In the genomic region with DNA sequence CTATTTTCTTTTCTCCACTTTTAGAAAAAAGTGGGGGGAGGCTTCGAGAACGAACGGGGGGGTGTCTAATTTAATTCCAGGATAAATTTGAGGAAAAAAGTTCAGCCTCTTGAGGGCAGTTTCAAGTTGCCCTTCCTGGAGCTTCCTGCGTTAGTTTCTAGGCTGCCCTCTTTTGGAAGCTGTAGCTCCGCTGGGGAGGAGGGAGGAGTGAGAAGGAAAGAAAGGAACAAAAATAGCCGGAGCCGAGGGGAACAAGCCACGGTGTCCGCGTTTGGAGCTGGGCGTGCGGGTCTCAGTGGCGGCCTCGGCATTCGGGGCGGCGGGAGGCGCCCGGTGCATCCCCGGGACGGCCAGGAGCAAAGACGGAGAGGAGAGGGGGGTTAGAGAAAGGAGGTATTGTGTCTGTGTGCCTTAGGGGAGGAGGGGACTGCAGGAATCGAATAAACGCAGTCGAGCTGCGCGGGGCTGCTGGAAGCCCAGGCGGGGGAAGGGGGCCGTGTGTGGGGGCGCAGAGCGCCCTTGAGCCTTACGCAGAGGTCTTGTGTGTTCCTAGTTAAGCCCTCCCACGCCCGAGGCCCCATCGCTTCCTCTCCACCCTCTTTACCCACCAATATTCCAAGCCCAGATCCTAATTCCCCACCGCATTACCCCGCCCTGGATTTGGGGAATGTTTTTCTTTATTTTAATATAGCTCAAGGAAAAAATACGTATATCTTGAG, we compare ENCODE assay signal across 1 cellular context.
A peak's percentile ranks its signal among the peaks of the same experiment; 100 is the strongest.
TF ChIP-seq lines count a peak whose summit lies in the region.

No MANE protein-coding gene starts in this region.

TF ChIP-seq in K562, 482 proteins besides CTCF, POLR2A, EP300 and RAD21 (continued from another document and continues in another):
- TF ChIP-seq CBX5 (IDR thresholded peaks at IDR 0.05; ENCODE audit: borderline replicate concordance, low read depth) (no peak), XRCC4 (IDR thresholded peaks at IDR 0.05; ENCODE audit: extremely low read depth, insufficient read depth, insufficient read length) (no peak), HSF4 (CRISPR knock-in tag; IDR thresholded peaks at IDR 0.05; ENCODE audit: borderline replicate concordance) (no peak), MED1 (CRISPR knock-in tag; IDR thresholded peaks at IDR 0.05; ENCODE audit: borderline replicate concordance) (no peak), GTF2E2 (tag; IDR thresholded peaks at IDR 0.05) (peak; percentile 72; the same call in 1 of the 2 replicates), ETV1 (tag; conservative IDR thresholded peaks at IDR 0.05; ENCODE audit: low read depth) (no peak), BHLHE40 (IDR thresholded peaks at IDR 0.05; ENCODE audit: low read length) (peak; percentile 5; the same call in 1 of the 2 replicates), XRCC5 (IDR thresholded peaks at IDR 0.05; ENCODE audit: low read depth, low read length) (no peak; the same call in 1 of the 2 replicates), MTA3 (IDR thresholded peaks at IDR 0.05; ENCODE audit: borderline replicate concordance) (peak; percentile 45), ZNF384 (IDR thresholded peaks at IDR 0.05; ENCODE audit: low read depth, low read length) (peak; percentile 80), KHSRP (IDR thresholded peaks at IDR 0.05) (no peak), GABPB1 (CRISPR knock-in tag; IDR thresholded peaks at IDR 0.05) (no peak; the same call in none of the 2 replicates), HMG20B (CRISPR knock-in tag; IDR thresholded peaks at IDR 0.05) (no peak), RNF2 (IDR thresholded peaks at IDR 0.05) (no peak), BRD4 (IDR thresholded peaks at IDR 0.05) (no peak; the same call in 1 of the 2 replicates), TSC22D4 (tag; IDR thresholded peaks at IDR 0.05) (no peak), SETDB1 (IDR thresholded peaks at IDR 0.05; ENCODE audit: low read length) (no peak), SMARCE1 (IDR thresholded peaks at IDR 0.05) (no peak; the same call in 1 of the 2 replicates), CHD4 (IDR thresholded peaks at IDR 0.05; ENCODE audit: insufficient read depth, insufficient replicate concordance, low read depth, low read length, poor library complexity, severe bottlenecking) (no peak), CTBP1 (IDR thresholded peaks at IDR 0.05; ENCODE audit: borderline replicate concordance) (0 out of 2 replicates have a peak, but pooled peaks have one; percentile 37), ATF7 (IDR thresholded peaks at IDR 0.05) (peak; percentile 26; the same call in 1 of the 2 replicates), RBM17 (IDR thresholded peaks at IDR 0.05; ENCODE audit: borderline replicate concordance, low read depth, low read length) (no peak), MAZ (CRISPR knock-in tag; conservative IDR thresholded peaks at IDR 0.05 in 1 of 2, IDR thresholded peaks at IDR 0.05 in 1 of 2) (peak; percentile 49 to 78), ZNF41 (CRISPR knock-in tag; conservative IDR thresholded peaks at IDR 0.05) (no peak), NBN (IDR thresholded peaks at IDR 0.05; ENCODE audit: low read depth) (peak; percentile 78; the same call in 1 of the 2 replicates), TCF7L2 (IDR thresholded peaks at IDR 0.05; ENCODE audit: low read depth, low read length) (0 out of 2 replicates have a peak, but pooled peaks have one; percentile 26), MEF2D (tag; conservative IDR thresholded peaks at IDR 0.05; ENCODE audit: low read depth) (0 out of 2 replicates have a peak, but pooled peaks have one; percentile 51), ZNF165 (CRISPR knock-in tag; IDR thresholded peaks at IDR 0.05; ENCODE audit: borderline replicate concordance) (no peak), TBP (optimal IDR thresholded peaks at IDR 0.05; ENCODE audit: low read depth, low read length) (peak; percentile 56), ZNF408 (CRISPR knock-in tag; IDR thresholded peaks at IDR 0.05; ENCODE audit: low read depth) (no peak), SMAD2 (IDR thresholded peaks at IDR 0.05; ENCODE audit: low read depth, low read length) (no peak), ZFP36 (IDR thresholded peaks at IDR 0.05; ENCODE audit: low read depth, low read length, partially characterized antibody) (peak; percentile 16), GATAD2B (IDR thresholded peaks at IDR 0.05; ENCODE audit: borderline replicate concordance) (no peak), GTF2A2 (tag; IDR thresholded peaks at IDR 0.05) (no peak), POLR2B (IDR thresholded peaks at IDR 0.05; ENCODE audit: low read depth, partially characterized antibody) (peak; percentile 84), SIN3B (IDR thresholded peaks at IDR 0.05; ENCODE audit: low read depth) (no peak), ZNF274 (IDR thresholded peaks at IDR 0.05; ENCODE audit: borderline replicate concordance, low read depth, low read length) (no peak), NCOA6 (IDR thresholded peaks at IDR 0.05) (no peak), FOXA1 (IDR thresholded peaks at IDR 0.05; ENCODE audit: borderline replicate concordance) (no peak), BRCA1 (IDR thresholded peaks at IDR 0.05) (no peak), BRCA1 (CRISPR knock-in tag; IDR thresholded peaks at IDR 0.05) (no peak), ARID2 (IDR thresholded peaks at IDR 0.05) (no peak), HOXB6 (CRISPR knock-in tag; IDR thresholded peaks at IDR 0.05; ENCODE audit: borderline replicate concordance) (no peak), SAP30 (IDR thresholded peaks at IDR 0.05; ENCODE audit: borderline replicate concordance, insufficient read depth, low read depth, low read length, poor library complexity, severe bottlenecking) (no peak), STAT5B (CRISPR knock-in tag; IDR thresholded peaks at IDR 0.05) (no peak), SMAD3 (CRISPR knock-in tag; conservative IDR thresholded peaks at IDR 0.05) (no peak)
- TF ChIP-seq, protein P1, sequence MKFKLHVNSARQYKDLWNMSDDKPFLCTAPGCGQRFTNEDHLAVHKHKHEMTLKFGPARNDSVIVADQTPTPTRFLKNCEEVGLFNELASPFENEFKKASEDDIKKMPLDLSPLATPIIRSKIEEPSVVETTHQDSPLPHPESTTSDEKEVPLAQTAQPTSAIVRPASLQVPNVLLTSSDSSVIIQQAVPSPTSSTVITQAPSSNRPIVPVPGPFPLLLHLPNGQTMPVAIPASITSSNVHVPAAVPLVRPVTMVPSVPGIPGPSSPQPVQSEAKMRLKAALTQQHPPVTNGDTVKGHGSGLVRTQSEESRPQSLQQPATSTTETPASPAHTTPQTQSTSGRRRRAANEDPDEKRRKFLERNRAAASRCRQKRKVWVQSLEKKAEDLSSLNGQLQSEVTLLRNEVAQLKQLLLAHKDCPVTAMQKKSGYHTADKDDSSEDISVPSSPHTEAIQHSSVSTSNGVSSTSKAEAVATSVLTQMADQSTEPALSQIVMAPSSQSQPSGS (CRISPR knock-in tag; IDR thresholded peaks at IDR 0.05): no peak
- TF ChIP-seq, protein P2, sequence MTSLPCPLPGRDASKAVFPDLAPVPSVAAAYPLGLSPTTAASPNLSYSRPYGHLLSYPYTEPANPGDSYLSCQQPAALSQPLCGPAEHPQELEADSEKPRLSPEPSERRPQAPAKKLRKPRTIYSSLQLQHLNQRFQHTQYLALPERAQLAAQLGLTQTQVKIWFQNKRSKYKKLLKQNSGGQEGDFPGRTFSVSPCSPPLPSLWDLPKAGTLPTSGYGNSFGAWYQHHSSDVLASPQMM (CRISPR knock-in tag; IDR thresholded peaks at IDR 0.05): no peak
- TF ChIP-seq, protein P3, sequence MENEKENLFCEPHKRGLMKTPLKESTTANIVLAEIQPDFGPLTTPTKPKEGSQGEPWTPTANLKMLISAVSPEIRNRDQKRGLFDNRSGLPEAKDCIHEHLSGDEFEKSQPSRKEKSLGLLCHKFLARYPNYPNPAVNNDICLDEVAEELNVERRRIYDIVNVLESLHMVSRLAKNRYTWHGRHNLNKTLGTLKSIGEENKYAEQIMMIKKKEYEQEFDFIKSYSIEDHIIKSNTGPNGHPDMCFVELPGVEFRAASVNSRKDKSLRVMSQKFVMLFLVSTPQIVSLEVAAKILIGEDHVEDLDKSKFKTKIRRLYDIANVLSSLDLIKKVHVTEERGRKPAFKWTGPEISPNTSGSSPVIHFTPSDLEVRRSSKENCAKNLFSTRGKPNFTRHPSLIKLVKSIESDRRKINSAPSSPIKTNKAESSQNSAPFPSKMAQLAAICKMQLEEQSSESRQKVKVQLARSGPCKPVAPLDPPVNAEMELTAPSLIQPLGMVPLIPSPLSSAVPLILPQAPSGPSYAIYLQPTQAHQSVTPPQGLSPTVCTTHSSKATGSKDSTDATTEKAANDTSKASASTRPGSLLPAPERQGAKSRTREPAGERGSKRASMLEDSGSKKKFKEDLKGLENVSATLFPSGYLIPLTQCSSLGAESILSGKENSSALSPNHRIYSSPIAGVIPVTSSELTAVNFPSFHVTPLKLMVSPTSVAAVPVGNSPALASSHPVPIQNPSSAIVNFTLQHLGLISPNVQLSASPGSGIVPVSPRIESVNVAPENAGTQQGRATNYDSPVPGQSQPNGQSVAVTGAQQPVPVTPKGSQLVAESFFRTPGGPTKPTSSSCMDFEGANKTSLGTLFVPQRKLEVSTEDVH (IDR thresholded peaks at IDR 0.05; ENCODE audit: low read depth, partially characterized antibody): no peak
- TF ChIP-seq, protein P4, sequence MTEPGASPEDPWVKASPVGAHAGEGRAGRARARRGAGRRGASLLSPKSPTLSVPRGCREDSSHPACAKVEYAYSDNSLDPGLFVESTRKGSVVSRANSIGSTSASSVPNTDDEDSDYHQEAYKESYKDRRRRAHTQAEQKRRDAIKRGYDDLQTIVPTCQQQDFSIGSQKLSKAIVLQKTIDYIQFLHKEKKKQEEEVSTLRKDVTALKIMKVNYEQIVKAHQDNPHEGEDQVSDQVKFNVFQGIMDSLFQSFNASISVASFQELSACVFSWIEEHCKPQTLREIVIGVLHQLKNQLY (CRISPR knock-in tag; conservative IDR thresholded peaks at IDR 0.05): no peak
- TF ChIP-seq, protein P5, sequence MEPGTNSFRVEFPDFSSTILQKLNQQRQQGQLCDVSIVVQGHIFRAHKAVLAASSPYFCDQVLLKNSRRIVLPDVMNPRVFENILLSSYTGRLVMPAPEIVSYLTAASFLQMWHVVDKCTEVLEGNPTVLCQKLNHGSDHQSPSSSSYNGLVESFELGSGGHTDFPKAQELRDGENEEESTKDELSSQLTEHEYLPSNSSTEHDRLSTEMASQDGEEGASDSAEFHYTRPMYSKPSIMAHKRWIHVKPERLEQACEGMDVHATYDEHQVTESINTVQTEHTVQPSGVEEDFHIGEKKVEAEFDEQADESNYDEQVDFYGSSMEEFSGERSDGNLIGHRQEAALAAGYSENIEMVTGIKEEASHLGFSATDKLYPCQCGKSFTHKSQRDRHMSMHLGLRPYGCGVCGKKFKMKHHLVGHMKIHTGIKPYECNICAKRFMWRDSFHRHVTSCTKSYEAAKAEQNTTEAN (CRISPR knock-in tag; IDR thresholded peaks at IDR 0.05): no peak
- TF ChIP-seq, protein P6, sequence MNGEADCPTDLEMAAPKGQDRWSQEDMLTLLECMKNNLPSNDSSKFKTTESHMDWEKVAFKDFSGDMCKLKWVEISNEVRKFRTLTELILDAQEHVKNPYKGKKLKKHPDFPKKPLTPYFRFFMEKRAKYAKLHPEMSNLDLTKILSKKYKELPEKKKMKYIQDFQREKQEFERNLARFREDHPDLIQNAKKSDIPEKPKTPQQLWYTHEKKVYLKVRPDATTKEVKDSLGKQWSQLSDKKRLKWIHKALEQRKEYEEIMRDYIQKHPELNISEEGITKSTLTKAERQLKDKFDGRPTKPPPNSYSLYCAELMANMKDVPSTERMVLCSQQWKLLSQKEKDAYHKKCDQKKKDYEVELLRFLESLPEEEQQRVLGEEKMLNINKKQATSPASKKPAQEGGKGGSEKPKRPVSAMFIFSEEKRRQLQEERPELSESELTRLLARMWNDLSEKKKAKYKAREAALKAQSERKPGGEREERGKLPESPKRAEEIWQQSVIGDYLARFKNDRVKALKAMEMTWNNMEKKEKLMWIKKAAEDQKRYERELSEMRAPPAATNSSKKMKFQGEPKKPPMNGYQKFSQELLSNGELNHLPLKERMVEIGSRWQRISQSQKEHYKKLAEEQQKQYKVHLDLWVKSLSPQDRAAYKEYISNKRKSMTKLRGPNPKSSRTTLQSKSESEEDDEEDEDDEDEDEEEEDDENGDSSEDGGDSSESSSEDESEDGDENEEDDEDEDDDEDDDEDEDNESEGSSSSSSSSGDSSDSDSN (IDR thresholded peaks at IDR 0.05; ENCODE audit: borderline replicate concordance in 1 of 2, low read depth in 2 of 2, low read length in 2 of 2): peak; percentile 70 to 80; a peak in 2 of 4 replicates
- TF ChIP-seq, protein P7, sequence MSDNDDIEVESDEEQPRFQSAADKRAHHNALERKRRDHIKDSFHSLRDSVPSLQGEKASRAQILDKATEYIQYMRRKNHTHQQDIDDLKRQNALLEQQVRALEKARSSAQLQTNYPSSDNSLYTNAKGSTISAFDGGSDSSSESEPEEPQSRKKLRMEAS (CRISPR knock-in tag; IDR thresholded peaks at IDR 0.05): no peak
- TF ChIP-seq, protein P8, sequence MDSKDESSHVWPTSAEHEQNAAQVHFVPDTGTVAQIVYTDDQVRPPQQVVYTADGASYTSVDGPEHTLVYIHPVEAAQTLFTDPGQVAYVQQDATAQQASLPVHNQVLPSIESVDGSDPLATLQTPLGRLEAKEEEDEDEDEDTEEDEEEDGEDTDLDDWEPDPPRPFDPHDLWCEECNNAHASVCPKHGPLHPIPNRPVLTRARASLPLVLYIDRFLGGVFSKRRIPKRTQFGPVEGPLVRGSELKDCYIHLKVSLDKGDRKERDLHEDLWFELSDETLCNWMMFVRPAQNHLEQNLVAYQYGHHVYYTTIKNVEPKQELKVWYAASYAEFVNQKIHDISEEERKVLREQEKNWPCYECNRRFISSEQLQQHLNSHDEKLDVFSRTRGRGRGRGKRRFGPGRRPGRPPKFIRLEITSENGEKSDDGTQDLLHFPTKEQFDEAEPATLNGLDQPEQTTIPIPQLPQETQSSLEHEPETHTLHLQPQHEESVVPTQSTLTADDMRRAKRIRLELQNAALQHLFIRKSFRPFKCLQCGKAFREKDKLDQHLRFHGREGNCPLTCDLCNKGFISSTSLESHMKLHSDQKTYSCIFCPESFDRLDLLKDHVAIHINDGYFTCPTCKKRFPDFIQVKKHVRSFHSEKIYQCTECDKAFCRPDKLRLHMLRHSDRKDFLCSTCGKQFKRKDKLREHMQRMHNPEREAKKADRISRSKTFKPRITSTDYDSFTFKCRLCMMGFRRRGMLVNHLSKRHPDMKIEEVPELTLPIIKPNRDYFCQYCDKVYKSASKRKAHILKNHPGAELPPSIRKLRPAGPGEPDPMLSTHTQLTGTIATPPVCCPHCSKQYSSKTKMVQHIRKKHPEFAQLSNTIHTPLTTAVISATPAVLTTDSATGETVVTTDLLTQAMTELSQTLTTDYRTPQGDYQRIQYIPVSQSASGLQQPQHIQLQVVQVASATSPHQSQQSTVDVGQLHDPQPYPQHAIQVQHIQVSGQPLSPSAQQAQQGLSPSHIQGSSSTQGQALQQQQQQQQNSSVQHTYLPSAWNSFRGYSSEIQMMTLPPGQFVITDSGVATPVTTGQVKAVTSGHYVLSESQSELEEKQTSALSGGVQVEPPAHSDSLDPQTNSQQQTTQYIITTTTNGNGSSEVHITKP (IDR thresholded peaks at IDR 0.05; ENCODE audit: partially characterized antibody): peak; percentile 70
- TF ChIP-seq, protein P9, sequence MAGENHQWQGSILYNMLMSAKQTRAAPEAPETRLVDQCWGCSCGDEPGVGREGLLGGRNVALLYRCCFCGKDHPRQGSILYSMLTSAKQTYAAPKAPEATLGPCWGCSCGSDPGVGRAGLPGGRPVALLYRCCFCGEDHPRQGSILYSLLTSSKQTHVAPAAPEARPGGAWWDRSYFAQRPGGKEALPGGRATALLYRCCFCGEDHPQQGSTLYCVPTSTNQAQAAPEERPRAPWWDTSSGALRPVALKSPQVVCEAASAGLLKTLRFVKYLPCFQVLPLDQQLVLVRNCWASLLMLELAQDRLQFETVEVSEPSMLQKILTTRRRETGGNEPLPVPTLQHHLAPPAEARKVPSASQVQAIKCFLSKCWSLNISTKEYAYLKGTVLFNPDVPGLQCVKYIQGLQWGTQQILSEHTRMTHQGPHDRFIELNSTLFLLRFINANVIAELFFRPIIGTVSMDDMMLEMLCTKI (IDR thresholded peaks at IDR 0.05; ENCODE audit: partially characterized antibody): no peak
